1 cellular context compared by ENCODE assay signal in the genomic region with DNA sequence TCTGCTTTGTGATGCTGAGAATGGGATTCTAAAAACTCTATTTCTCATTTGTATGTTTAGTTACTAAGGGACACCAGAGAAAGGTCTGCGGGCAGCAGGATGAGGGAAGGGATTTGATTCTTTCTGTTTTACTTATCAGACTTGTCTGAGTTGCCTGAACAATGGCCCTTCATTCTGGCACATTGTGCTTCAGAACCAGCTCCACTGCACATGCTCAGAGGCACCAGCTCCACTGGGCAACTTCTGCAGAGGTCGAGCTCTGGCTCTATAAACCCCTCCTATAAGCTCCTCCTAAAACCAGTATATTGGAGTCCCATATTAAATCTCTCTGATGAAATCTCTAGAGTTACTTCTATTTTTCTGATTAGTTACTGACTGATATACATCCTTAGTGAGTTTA.
TF ChIP-seq lines count a peak whose summit lies in the region.

No MANE protein-coding gene starts in this region.

TF ChIP-seq in GM23338, 12 proteins besides CTCF, POLR2A, EP300 and RAD21 (continued from another document):
- TF ChIP-seq, protein P1, sequence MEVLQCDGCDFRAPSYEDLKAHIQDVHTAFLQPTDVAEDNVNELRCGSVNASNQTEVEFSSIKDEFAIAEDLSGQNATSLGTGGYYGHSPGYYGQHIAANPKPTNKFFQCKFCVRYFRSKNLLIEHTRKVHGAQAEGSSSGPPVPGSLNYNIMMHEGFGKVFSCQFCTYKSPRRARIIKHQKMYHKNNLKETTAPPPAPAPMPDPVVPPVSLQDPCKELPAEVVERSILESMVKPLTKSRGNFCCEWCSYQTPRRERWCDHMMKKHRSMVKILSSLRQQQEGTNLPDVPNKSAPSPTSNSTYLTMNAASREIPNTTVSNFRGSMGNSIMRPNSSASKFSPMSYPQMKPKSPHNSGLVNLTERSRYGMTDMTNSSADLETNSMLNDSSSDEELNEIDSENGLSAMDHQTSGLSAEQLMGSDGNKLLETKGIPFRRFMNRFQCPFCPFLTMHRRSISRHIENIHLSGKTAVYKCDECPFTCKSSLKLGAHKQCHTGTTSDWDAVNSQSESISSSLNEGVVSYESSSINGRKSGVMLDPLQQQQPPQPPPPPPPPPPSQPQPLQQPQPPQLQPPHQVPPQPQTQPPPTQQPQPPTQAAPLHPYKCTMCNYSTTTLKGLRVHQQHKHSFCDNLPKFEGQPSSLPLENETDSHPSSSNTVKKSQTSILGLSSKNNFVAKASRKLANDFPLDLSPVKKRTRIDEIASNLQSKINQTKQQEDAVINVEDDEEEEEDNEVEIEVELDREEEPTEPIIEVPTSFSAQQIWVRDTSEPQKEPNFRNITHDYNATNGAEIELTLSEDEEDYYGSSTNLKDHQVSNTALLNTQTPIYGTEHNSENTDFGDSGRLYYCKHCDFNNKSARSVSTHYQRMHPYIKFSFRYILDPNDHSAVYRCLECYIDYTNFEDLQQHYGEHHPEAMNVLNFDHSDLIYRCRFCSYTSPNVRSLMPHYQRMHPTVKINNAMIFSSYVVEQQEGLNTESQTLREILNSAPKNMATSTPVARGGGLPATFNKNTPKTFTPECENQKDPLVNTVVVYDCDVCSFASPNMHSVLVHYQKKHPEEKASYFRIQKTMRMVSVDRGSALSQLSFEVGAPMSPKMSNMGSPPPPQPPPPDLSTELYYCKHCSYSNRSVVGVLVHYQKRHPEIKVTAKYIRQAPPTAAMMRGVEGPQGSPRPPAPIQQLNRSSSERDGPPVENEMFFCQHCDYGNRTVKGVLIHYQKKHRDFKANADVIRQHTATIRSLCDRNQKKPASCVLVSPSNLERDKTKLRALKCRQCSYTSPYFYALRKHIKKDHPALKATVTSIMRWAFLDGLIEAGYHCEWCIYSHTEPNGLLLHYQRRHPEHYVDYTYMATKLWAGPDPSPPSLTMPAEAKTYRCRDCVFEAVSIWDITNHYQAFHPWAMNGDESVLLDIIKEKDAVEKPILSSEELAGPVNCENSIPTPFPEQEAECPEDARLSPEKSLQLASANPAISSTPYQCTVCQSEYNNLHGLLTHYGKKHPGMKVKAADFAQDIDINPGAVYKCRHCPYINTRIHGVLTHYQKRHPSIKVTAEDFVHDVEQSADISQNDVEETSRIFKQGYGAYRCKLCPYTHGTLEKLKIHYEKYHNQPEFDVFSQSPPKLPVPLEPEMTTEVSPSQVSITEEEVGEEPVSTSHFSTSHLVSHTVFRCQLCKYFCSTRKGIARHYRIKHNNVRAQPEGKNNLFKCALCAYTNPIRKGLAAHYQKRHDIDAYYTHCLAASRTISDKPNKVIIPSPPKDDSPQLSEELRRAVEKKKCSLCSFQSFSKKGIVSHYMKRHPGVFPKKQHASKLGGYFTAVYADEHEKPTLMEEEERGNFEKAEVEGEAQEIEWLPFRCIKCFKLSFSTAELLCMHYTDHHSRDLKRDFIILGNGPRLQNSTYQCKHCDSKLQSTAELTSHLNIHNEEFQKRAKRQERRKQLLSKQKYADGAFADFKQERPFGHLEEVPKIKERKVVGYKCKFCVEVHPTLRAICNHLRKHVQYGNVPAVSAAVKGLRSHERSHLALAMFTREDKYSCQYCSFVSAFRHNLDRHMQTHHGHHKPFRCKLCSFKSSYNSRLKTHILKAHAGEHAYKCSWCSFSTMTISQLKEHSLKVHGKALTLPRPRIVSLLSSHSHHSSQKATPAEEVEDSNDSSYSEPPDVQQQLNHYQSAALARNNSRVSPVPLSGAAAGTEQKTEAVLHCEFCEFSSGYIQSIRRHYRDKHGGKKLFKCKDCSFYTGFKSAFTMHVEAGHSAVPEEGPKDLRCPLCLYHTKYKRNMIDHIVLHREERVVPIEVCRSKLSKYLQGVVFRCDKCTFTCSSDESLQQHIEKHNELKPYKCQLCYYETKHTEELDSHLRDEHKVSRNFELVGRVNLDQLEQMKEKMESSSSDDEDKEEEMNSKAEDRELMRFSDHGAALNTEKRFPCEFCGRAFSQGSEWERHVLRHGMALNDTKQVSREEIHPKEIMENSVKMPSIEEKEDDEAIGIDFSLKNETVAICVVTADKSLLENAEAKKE (CRISPR knock-in tag; IDR thresholded peaks at IDR 0.05) = no peak
- TF ChIP-seq POLR2AphosphoS5 (IDR thresholded peaks at IDR 0.05; ENCODE audit: low read depth) (no peak), CREB1 (CRISPR knock-in tag; IDR thresholded peaks at IDR 0.05; ENCODE audit: low read depth) (no peak), EZH2phosphoT487 (IDR thresholded peaks at IDR 0.05; ENCODE audit: unreplicated experiment) (no peak), STAT1 (IDR thresholded peaks at IDR 0.05; ENCODE audit: unreplicated experiment) (no peak), EZH2 (IDR thresholded peaks at IDR 0.05; ENCODE audit: low read depth, unreplicated experiment) (no peak), ZNF114 (CRISPR knock-in tag; IDR thresholded peaks at IDR 0.05) (no peak), JUNB (IDR thresholded peaks at IDR 0.05; ENCODE audit: unreplicated experiment) (no peak)
- TF ChIP-seq, protein P2, sequence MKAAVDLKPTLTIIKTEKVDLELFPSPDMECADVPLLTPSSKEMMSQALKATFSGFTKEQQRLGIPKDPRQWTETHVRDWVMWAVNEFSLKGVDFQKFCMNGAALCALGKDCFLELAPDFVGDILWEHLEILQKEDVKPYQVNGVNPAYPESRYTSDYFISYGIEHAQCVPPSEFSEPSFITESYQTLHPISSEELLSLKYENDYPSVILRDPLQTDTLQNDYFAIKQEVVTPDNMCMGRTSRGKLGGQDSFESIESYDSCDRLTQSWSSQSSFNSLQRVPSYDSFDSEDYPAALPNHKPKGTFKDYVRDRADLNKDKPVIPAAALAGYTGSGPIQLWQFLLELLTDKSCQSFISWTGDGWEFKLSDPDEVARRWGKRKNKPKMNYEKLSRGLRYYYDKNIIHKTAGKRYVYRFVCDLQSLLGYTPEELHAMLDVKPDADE (IDR thresholded peaks at IDR 0.05) = no peak
